Comparison of ENCODE assay signal across 32 cellular contexts in the genomic region with DNA sequence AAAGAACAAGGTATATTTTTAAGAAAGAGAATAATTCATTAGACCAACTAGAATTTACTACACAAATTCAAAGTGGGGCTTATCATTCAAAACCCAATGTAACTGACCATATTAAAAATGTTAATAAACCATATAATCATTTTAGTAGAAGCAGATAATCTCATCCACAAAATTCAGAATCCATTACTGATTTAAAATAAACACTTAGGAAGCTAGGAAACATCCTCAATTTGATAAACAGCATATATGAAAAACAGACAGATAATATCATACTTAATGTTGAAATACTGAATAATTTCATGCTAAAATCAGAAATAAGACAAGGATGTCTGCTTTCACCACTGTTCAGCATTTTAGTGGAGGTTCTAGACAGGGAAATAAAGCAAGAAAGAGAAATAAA.
"Had no signal": no experiment of that assay in that cellular context is flagged by ENCODE, and none has a peak within 500 bp of the region (broad histone marks: within the 10 kb centered on the region; RNA-seq: fewer than 3 reads in every experiment).

No MANE protein-coding gene starts in this region.

- H3K27me3 ChIP-seq: adrenal gland, ascending aorta, body of pancreas, brain microvascular endothelial cell, breast epithelium, cardiac muscle cell had no signal

- H3K27ac ChIP-seq: adrenal gland, ascending aorta, body of pancreas, brain microvascular endothelial cell, breast epithelium, cardiac muscle cell had no signal

- H3K4me1 ChIP-seq: adrenal gland, ascending aorta, body of pancreas, breast epithelium had no signal

- FAIRE-seq: astrocyte, bronchial epithelial cell had no signal

- H3K4me3 ChIP-seq: adrenal gland, ascending aorta, body of pancreas, breast epithelium, cardiac muscle cell had no signal

- H3K36me3 ChIP-seq: adrenal gland, ascending aorta, brain microvascular endothelial cell, breast epithelium, cardiac muscle cell had no signal

- H3K9me3 ChIP-seq: adrenal gland, ascending aorta, body of pancreas, breast epithelium had no signal

- ATAC-seq: activated naive CD4-positive, alpha-beta T cell treated with anti-CD3 and anti-CD28 coated beads, Interleukin-2, amount 50 U/mL, for 72 hours; activated naive CD8-positive, alpha-beta T cell treated with anti-CD3 and anti-CD28 coated beads, Interleukin-2, amount 50 U/mL, for 24 hours; activated T-cell treated with anti-CD3 and anti-CD28 coated beads, Interleukin-2, amount 50 U/mL, for 4 hours; activated T-cell treated with anti-CD3 and anti-CD28 coated beads, Interleukin-2, amount 50 U/mL, for 72 hours; activated T-helper 17 cell treated with anti-CD3 and anti-CD28 coated beads, Interleukin-2, amount 50 U/mL, for 72 hours; body of pancreas had no signal

- DNase-seq: activated effector memory CD4-positive, alpha-beta T cell treated with anti-CD3 and anti-CD28 coated beads, Interleukin-2, amount 50 U/mL, for 16 hours; activated effector memory CD4-positive, alpha-beta T cell treated with Interleukin-2 at 50 U/mL for 16 hours; activated gamma-delta T cell; activated gamma-delta T cell treated with Interleukin-2 at 50 U/mL for 16 hours; activated naive CD4-positive, alpha-beta T cell; activated naive CD4-positive, alpha-beta T cell treated with anti-CD3 and anti-CD28 coated beads for 36 hours; activated naive CD4-positive, alpha-beta T cell treated with anti-CD3 and anti-CD28 coated beads, Interleukin-2, amount 10 ng/mL, durations not matched to agents 7 days and 5 days; activated naive CD4-positive, alpha-beta T cell treated with anti-CD3 and anti-CD28 coated beads, Interleukin-2, amount 50 U/mL, for 16 hours; activated naive CD4-positive, alpha-beta T cell treated with Interleukin-2 at 50 U/mL for 16 hours; activated naive CD8-positive, alpha-beta T cell treated with anti-CD3 and anti-CD28 coated beads for 36 hours; activated naive CD8-positive, alpha-beta T cell treated with anti-CD3 and anti-CD28 coated beads, Interleukin-2, amount 10 ng/mL, durations not matched to agents 7 days and 5 days; activated naive CD8-positive, alpha-beta T cell treated with anti-CD3 and anti-CD28 coated beads, Interleukin-2, amount 50 U/mL, for 24 hours; activated T-cell treated with anti-CD3 and anti-CD28 coated beads, Interleukin-2, amount 50 U/mL, for 4 hours; activated T-cell treated with anti-CD3 and anti-CD28 coated beads, Interleukin-2, amount 50 U/mL, for 48 hours; activated T-cell treated with anti-CD3 and anti-CD28 coated beads, Interleukin-2, amount 50 U/mL, for 72 hours; adrenal gland; amniotic stem cell; amygdala; anterior cingulate cortex; aorta; body of pancreas; brain microvascular endothelial cell; caudate nucleus; central memory CD4-positive, alpha-beta T cell; cerebellar nuclear complex had no signal
